Comparison of ENCODE assay signal across 14 cellular contexts in the genomic region with DNA sequence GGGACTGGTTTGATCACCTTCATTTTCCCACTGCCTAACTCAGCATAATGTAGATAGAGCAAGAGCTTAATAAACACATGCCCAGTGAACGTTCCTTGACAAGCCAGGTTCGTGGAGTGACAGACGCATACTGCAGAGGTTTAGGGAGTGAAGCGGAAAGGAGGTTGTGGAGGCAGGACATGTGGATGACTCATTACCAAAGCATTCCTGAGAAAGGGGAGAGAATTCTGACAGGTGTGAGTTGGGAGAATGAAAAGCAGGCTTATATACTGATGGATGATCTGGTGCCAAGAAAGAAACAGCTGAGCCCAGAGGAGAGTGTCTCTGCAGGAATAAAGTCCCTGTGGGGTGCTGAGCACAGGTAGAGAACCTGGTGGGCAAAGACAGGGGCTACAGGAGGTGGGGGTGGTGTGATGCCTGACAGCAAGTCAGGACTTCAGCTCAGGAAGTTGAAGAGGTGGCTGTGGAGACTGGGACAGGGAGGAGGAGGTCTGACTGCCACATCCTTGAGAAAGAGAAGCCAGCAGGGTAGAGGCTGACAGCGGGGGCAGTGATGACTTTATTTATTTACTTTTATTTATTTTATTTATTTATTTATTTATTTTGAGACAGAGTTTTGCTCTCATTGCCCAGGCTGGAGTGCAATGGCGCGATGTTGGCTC. TPM values are rescaled to one million over a fixed set of nuclear protein-coding genes. Genes with fewer than 3 reads are reported as not detected.
DNase-seq lines count a peak whose midpoint lies in the region; ATAC-seq, FAIRE-seq and TF ChIP-seq lines count a peak whose summit lies in the region.
"Had no signal": no experiment of that assay in that cellular context is flagged by ENCODE, and none has a peak within 500 bp of the region (broad histone marks: within the 10 kb centered on the region; RNA-seq: fewer than 3 reads in every experiment).

No MANE protein-coding gene starts in this region.

- H3K4me1 ChIP-seq in osteoblast (ENCODE audit: insufficient read depth, low read length): peaks cover 12% of the 10 kb centered on the region

- DNase-seq in NCI-H146 (lab: John Stamatoyannopoulos, UW): peak; percentile 11
- no peak for DNase-seq in NCI-H146 treated with DMSO at 0.1 percent for 48 hours (lab: John Stamatoyannopoulos, UW; ENCODE audit: unreplicated experiment)
- DNase-seq in LHCN-M2 (ENCODE audit: low read depth): peak; percentile 74
- peak; percentile 79 for DNase-seq in bronchial epithelial cell (ENCODE audit: low read depth)
- peak; percentile 49 for DNase-seq in osteoblast (ENCODE audit: insufficient read length, low spot score, missing footprints)
- no peak for DNase-seq in germinal center (ENCODE audit: low spot score)
- DNase-seq: cortex of kidney, naive B cell, NCI-H1930 had no signal

- TF ChIP-seq CTCF in bronchial epithelial cell (IDR thresholded peaks at IDR 0.05; ENCODE audit: insufficient read depth, low read length, severe bottlenecking) (no peak), osteoblast (IDR thresholded peaks at IDR 0.05; ENCODE audit: extremely low read depth, low read depth, low read length) (no peak)

- no peaks in the 10 kb centered on the region for H3K9me3 ChIP-seq in osteoblast (ENCODE audit: low read depth, low read length)

- no peak overlapping the region for H3K4me2 ChIP-seq in osteoblast (ENCODE audit: insufficient read depth, low read length)

- peak; percentile 36 for FAIRE-seq in bronchial epithelial cell (lab: Jason Lieb, UNC)
- FAIRE-seq: islet of Langerhans had no signal

- H3K4me3 ChIP-seq in bronchial epithelial cell (ENCODE audit: low read depth, low read length) (no peak overlapping the region), osteoblast (ENCODE audit: insufficient read depth, low read length) (no peak overlapping the region)
- H3K4me3 ChIP-seq: skin epidermis had no signal

- H3K27me3 ChIP-seq in bronchial epithelial cell (ENCODE audit: control insufficient read depth, insufficient read depth, low read length): no peaks in the 10 kb centered on the region
- peaks cover 5% of the 10 kb centered on the region for H3K27me3 ChIP-seq in osteoblast (ENCODE audit: insufficient read depth, low read length)

- no peak overlapping the region for H3K27ac ChIP-seq in osteoblast (ENCODE audit: low read depth, low read length)
- H3K27ac ChIP-seq: 22Rv1, skin epidermis had no signal

- ATAC-seq in HG03439 (IDR thresholded peaks at IDR 0.05; ENCODE audit: unreplicated experiment) (no peak), HG02798 (IDR thresholded peaks at IDR 0.05; ENCODE audit: poor library complexity, unreplicated experiment) (no peak)

- no peak overlapping the region for H2AFZ ChIP-seq in osteoblast (ENCODE audit: low read length)

- H4K20me1 ChIP-seq in osteoblast (ENCODE audit: insufficient read depth, low read length): peaks cover 13% of the 10 kb centered on the region

- H3K36me3 ChIP-seq in bronchial epithelial cell (ENCODE audit: control insufficient read depth, insufficient read depth, low read length): peaks cover 11% of the 10 kb centered on the region
- H3K36me3 ChIP-seq in osteoblast (ENCODE audit: insufficient read depth, low read length): peaks cover 14% of the 10 kb centered on the region

- H3K79me2 ChIP-seq in osteoblast (ENCODE audit: insufficient read depth, low read length): peaks cover 19% of the 10 kb centered on the region

RNA-seq across cellular contexts. Expression of a gene that starts 2.4 kb away (rescaled TPM):
- total RNA-seq in LHCN-M2 (2014; rRNA removed): 1,243 and 1,634 TPM in 2 replicates
- 1,899 TPM for polyA plus RNA-seq in LHCN-M2 (2012)
- total RNA-seq in bronchial epithelial cell: 1,196 and 1,940 TPM in 2 replicates
- 824 and 862 TPM in 2 replicates for total RNA-seq in osteoblast

RNA-seq across cellular contexts. Expression of a gene that starts 14.7 kb away (rescaled TPM):
- total RNA-seq in LHCN-M2 (2014; rRNA removed): 60.4 and 75.4 TPM in 2 replicates
- polyA plus RNA-seq in LHCN-M2 (2012): 48.2 TPM
- 69.2 and 81.3 TPM in 2 replicates for total RNA-seq in bronchial epithelial cell
- 35.7 and 37.6 TPM in 2 replicates for total RNA-seq in osteoblast

RNA-seq across cellular contexts. Expression of a gene that starts 23.2 kb away (rescaled TPM):
- total RNA-seq in LHCN-M2 (2014; rRNA removed): 23.1 and 30.7 TPM in 2 replicates
- polyA plus RNA-seq in LHCN-M2 (2012): 25.8 TPM
- 0.79 and 2.3 TPM in 2 replicates for total RNA-seq in bronchial epithelial cell
- 16.5 and 18.8 TPM in 2 replicates for total RNA-seq in osteoblast

RNA-seq across cellular contexts. Expression of a gene that starts 24.2 kb away (rescaled TPM):
- total RNA-seq in LHCN-M2 (2014; rRNA removed) (54.6 and 59.9 TPM in 2 replicates), bronchial epithelial cell (17.7 and 18.4 TPM in 2 replicates), osteoblast (38.7 and 44.2 TPM in 2 replicates)
- polyA plus RNA-seq in LHCN-M2 (2012): 68.1 TPM

RNA-seq across cellular contexts. Expression of a gene that starts 30.8 kb away (rescaled TPM):
- total RNA-seq in LHCN-M2 (2014; rRNA removed): 189 and 276 TPM in 2 replicates
- polyA plus RNA-seq in LHCN-M2 (2012): 124 TPM
- 15.3 and 25.0 TPM in 2 replicates for total RNA-seq in bronchial epithelial cell
- total RNA-seq in osteoblast: 19.7 and 22.4 TPM in 2 replicates

Comparison
In these comparisons a context has a peak if more than half of its experiments do, and no peak if none do; other contexts are left out.
1. DNase-seq: peak in NCI-H146 (single experiment), LHCN-M2 (single experiment), bronchial epithelial cell (single experiment) and osteoblast (single experiment); none in NCI-H146 treated with DMSO at 0.1 percent for 48 hours (single experiment) and germinal center (single experiment).